Comparison of ENCODE assay signal across 1 cellular context in the genomic region with DNA sequence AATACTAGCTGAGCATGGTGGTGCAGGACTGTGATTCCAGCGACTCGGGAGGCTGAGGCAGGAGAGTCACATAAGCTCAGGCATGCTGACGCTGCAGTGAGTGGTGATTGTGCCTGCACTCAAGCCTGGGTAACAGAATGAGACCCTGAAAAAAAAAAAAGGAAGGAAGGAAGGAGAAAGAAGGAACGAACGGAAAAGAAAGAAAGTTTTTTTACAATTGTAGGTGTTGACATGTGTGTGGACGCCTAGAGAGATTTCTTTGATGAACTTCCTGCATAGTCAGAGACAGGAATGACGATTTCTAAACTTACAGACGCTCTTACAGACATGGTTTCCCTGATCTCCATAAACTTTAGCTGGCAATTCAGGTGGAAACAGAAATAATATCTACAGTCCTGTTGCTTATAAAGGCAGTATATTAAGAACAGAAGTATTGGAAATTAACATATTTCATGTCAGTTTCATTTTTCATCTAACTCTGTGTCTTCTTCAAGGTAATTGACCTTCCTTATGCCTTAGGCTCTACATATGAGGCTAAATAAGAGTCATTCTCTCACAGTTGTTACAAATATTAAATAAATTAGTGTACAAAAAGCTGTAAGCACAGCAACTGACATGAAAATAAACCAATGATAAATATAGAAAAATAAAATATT.
TF ChIP-seq lines count a peak whose summit lies in the region.

No MANE protein-coding gene starts in this region.

TF ChIP-seq in HepG2, 621 proteins besides CTCF, POLR2A, EP300 and RAD21 (continued from another document):
- TF ChIP-seq, protein P1, sequence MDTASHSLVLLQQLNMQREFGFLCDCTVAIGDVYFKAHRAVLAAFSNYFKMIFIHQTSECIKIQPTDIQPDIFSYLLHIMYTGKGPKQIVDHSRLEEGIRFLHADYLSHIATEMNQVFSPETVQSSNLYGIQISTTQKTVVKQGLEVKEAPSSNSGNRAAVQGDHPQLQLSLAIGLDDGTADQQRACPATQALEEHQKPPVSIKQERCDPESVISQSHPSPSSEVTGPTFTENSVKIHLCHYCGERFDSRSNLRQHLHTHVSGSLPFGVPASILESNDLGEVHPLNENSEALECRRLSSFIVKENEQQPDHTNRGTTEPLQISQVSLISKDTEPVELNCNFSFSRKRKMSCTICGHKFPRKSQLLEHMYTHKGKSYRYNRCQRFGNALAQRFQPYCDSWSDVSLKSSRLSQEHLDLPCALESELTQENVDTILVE (CRISPR knock-in tag; IDR thresholded peaks at IDR 0.05) = no peak
- TF ChIP-seq, protein P2, sequence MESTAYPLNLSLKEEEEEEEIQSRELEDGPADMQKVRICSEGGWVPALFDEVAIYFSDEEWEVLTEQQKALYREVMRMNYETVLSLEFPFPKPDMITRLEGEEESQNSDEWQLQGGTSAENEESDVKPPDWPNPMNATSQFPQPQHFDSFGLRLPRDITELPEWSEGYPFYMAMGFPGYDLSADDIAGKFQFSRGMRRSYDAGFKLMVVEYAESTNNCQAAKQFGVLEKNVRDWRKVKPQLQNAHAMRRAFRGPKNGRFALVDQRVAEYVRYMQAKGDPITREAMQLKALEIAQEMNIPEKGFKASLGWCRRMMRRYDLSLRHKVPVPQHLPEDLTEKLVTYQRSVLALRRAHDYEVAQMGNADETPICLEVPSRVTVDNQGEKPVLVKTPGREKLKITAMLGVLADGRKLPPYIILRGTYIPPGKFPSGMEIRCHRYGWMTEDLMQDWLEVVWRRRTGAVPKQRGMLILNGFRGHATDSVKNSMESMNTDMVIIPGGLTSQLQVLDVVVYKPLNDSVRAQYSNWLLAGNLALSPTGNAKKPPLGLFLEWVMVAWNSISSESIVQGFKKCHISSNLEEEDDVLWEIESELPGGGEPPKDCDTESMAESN (CRISPR knock-in tag; conservative IDR thresholded peaks at IDR 0.05) = no peak
- TF ChIP-seq MIER3 (CRISPR knock-in tag; IDR thresholded peaks at IDR 0.05; ENCODE audit: borderline replicate concordance) = no peak
- TF ChIP-seq ZZZ3 (CRISPR knock-in tag; IDR thresholded peaks at IDR 0.05; ENCODE audit: borderline replicate concordance) = no peak
- TF ChIP-seq ZSCAN31 (CRISPR knock-in tag; IDR thresholded peaks at IDR 0.05; ENCODE audit: low read depth) = no peak
- TF ChIP-seq, protein P3, sequence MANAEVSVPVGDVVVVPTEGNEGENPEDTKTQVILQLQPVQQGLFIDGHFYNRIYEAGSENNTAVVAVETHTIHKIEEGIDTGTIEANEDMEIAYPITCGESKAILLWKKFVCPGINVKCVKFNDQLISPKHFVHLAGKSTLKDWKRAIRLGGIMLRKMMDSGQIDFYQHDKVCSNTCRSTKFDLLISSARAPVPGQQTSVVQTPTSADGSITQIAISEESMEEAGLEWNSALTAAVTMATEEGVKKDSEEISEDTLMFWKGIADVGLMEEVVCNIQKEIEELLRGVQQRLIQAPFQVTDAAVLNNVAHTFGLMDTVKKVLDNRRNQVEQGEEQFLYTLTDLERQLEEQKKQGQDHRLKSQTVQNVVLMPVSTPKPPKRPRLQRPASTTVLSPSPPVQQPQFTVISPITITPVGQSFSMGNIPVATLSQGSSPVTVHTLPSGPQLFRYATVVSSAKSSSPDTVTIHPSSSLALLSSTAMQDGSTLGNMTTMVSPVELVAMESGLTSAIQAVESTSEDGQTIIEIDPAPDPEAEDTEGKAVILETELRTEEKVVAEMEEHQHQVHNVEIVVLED (CRISPR knock-in tag; IDR thresholded peaks at IDR 0.05; ENCODE audit: borderline replicate concordance) = no peak
- no peak for TF ChIP-seq FOXA3 (CRISPR knock-in tag; IDR thresholded peaks at IDR 0.05)
TF ChIP-seq in HepG2: peak in this region for 0.
